ENCODE assay signal across 1 cellular context in genomic region chr11:61505106-61505505, GRCh38.
TF ChIP-seq lines count a peak whose summit lies in the region.

No MANE protein-coding gene starts in this region.

TF ChIP-seq in H1, 55 proteins besides CTCF, POLR2A, EP300 and RAD21:
- TF ChIP-seq MAX (IDR thresholded peaks at IDR 0.05): no peak
- TF ChIP-seq YY1 (IDR thresholded peaks at IDR 0.05; ENCODE audit: low read depth, low read length): no peak
- TF ChIP-seq KDM5A (IDR thresholded peaks at IDR 0.05; ENCODE audit: low read length): no peak
- TF ChIP-seq POLR2AphosphoS5 (IDR thresholded peaks at IDR 0.05; ENCODE audit: low read depth, low read length): no peak
- no peak for TF ChIP-seq TAF7 (optimal IDR thresholded peaks at IDR 0.05; ENCODE audit: borderline replicate concordance, low read depth, low read length)
- TF ChIP-seq BACH1 (IDR thresholded peaks at IDR 0.05; ENCODE audit: low read length): no peak
- no peak for TF ChIP-seq SAP30 (IDR thresholded peaks at IDR 0.05; ENCODE audit: insufficient read depth, insufficient replicate concordance, low read length)
- no peak for TF ChIP-seq BRCA1 (IDR thresholded peaks at IDR 0.05; ENCODE audit: low read depth, low read length)
- no peak for TF ChIP-seq USF2 (IDR thresholded peaks at IDR 0.05; ENCODE audit: low read length)
- TF ChIP-seq CHD1 (IDR thresholded peaks at IDR 0.05; ENCODE audit: low read depth, low read length): no peak
- TF ChIP-seq CTBP2 (IDR thresholded peaks at IDR 0.05; ENCODE audit: borderline replicate concordance, insufficient read depth, insufficient read length, low read length): no peak
- no peak for TF ChIP-seq GABPA (IDR thresholded peaks at IDR 0.05; ENCODE audit: borderline replicate concordance, insufficient read depth, low read length)
- TF ChIP-seq EZH2 (IDR thresholded peaks at IDR 0.05; ENCODE audit: low read depth, low read length, severe bottlenecking): no peak
- no peak for TF ChIP-seq NANOG (IDR thresholded peaks at IDR 0.05; ENCODE audit: insufficient read depth, low read depth, low read length, poor library complexity, severe bottlenecking)
- no peak for TF ChIP-seq PHF8 (conservative IDR thresholded peaks at IDR 0.05; ENCODE audit: low read depth, low read length)
- TF ChIP-seq RXRA (IDR thresholded peaks at IDR 0.05; ENCODE audit: insufficient read depth, low read depth, low read length): no peak
